In the genomic region with DNA sequence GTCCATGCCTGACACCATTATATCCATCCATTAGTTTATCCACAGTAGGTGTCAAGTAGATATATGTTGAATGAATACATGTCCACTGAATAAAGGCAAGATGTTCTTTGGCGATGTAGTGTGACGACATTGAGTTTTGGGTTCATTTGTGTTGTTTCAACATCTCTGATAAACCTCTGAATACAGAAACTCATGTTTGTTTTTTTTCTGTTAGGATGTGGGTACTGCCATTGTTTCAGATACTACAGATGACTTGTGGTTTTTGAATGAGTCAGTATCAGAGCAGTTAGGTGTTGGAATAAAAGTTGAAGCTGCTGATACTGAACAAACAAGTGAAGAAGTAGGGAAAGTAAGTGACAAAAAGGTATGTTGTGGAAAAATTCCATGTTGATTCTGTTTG, we compare ENCODE assay signal across 13 cellular contexts. TPM values are rescaled to one million over a fixed set of nuclear protein-coding genes. Genes with fewer than 3 reads are reported as not detected.
DNase-seq lines count a peak whose midpoint lies in the region; ATAC-seq and TF ChIP-seq lines count a peak whose summit lies in the region.
"Had no signal": no experiment of that assay in that cellular context is flagged by ENCODE, and none has a peak within 500 bp of the region (broad histone marks: within the 10 kb centered on the region; RNA-seq: fewer than 3 reads in every experiment).

No MANE protein-coding gene starts in this region.

- no peak overlapping the region for H3K9ac ChIP-seq in Loucy (ENCODE audit: low read depth, low read length, poor library complexity, severe bottlenecking)

- peaks cover 20% of the 10 kb centered on the region for H3K4me1 ChIP-seq in Loucy (ENCODE audit: insufficient read depth, low read length, poor library complexity, severe bottlenecking)

- H3K9me2 ChIP-seq in Loucy (replicated peaks; ENCODE audit: low read depth, low read length), result no peaks in the 10 kb centered on the region

- peaks cover 56% of the 10 kb centered on the region for H3K4me1 Mint-ChIP-seq in activated CD4-positive, alpha-beta T cell treated with anti-CD3 and anti-CD28 coated beads for 36 hours
- peaks cover 51% of the 10 kb centered on the region for H3K4me1 Mint-ChIP-seq in stimulated activated effector memory CD8-positive, alpha-beta T cell treated with anti-CD3 and anti-CD28 coated beads, Interleukin-12 subunit alpha, Interleukin-12 subunit beta, amount 100 ng/mL, for 72 hours

- H3K9me3 ChIP-seq in Loucy (ENCODE audit: insufficient read depth, low read depth, low read length), result no peaks in the 10 kb centered on the region
- H3K9me3 ChIP-seq: upper lobe of right lung had no signal

- TF ChIP-seq CTCF in Loucy (conservative IDR thresholded peaks at IDR 0.05; ENCODE audit: low read length), result no peak

- peaks cover 3% of the 10 kb centered on the region for H4K20me1 ChIP-seq in Loucy (ENCODE audit: insufficient read depth, low read length, poor library complexity, severe bottlenecking)

- POLR2A ChIA-PET in activated CD4-positive, alpha-beta T cell treated with anti-CD3 and anti-CD28 coated beads for 36 hours (lab: Charles Lee), result interaction anchor here (0.7 to 0.9 kb wide), 2 partner anchors 19 to 28 kb away, joined by 3 to 5 read pairs; partner anchors contain the start of gene MDM4

- H3F3A ChIP-seq in Loucy (ENCODE audit: low read depth), result no peaks in the 10 kb centered on the region

- peaks cover 80% of the 10 kb centered on the region for H3K36me3 Mint-ChIP-seq in activated CD4-positive, alpha-beta T cell treated with anti-CD3 and anti-CD28 coated beads for 36 hours (ENCODE audit: low read depth)
- peaks cover 100% of the 10 kb centered on the region for H3K36me3 Mint-ChIP-seq in stimulated activated effector memory CD8-positive, alpha-beta T cell treated with anti-CD3 and anti-CD28 coated beads, Interleukin-12 subunit alpha, Interleukin-12 subunit beta, amount 100 ng/mL, for 72 hours

- DNase-seq in activated CD4-positive, alpha-beta T cell treated with anti-CD3 and anti-CD28 coated beads for 36 hours, result no peak
- DNase-seq in activated CD4-positive, alpha-beta T cell treated with anti-CD3 and anti-CD28 coated beads for 4 hours, result no peak
- DNase-seq in central memory CD4-positive, alpha-beta T cell, result peak; percentile 65
- no peak for DNase-seq in stimulated activated effector memory CD8-positive, alpha-beta T cell treated with anti-CD3 and anti-CD28 coated beads, Interleukin-12 subunit alpha, Interleukin-12 subunit beta, amount 100 ng/mL, for 72 hours (ENCODE audit: low spot score in 2 of 2)
- DNase-seq: activated gamma-delta T cell treated with Interleukin-2 at 50 U/mL for 16 hours, islet precursor cell, KBM-7, SIG-M5, upper lobe of right lung had no signal

- no peaks in the 10 kb centered on the region for H3K27me3 Mint-ChIP-seq in activated CD4-positive, alpha-beta T cell treated with anti-CD3 and anti-CD28 coated beads for 36 hours

- H3K36me3 ChIP-seq in Loucy (ENCODE audit: insufficient read depth, low read length), result peaks cover 97% of the 10 kb centered on the region

- no peaks in the 10 kb centered on the region for H3K27me3 ChIP-seq in Loucy (ENCODE audit: insufficient read depth, low read length, poor library complexity, severe bottlenecking)
- H3K27me3 ChIP-seq: upper lobe of right lung had no signal

- no peaks in the 10 kb centered on the region for H3K9me3 Mint-ChIP-seq in activated CD4-positive, alpha-beta T cell treated with anti-CD3 and anti-CD28 coated beads for 36 hours (ENCODE audit: low read depth)
- H3K9me3 Mint-ChIP-seq in stimulated activated effector memory CD8-positive, alpha-beta T cell treated with anti-CD3 and anti-CD28 coated beads, Interleukin-12 subunit alpha, Interleukin-12 subunit beta, amount 100 ng/mL, for 72 hours, result no peaks in the 10 kb centered on the region

- CTCF ChIA-PET in activated CD4-positive, alpha-beta T cell treated with anti-CD3 and anti-CD28 coated beads for 36 hours (lab: Charles Lee), result interaction anchor here (0.8 to 2.1 kb wide), 9 partner anchors 11 to 263 kb away, joined by 3 to 13 read pairs (median 4); partner anchors contain the start of gene MDM4

- peak overlapping the region; percentile 37 for H3K4me3 Mint-ChIP-seq in activated CD4-positive, alpha-beta T cell treated with anti-CD3 and anti-CD28 coated beads for 36 hours
- peak overlapping the region; percentile 35 for H3K4me3 Mint-ChIP-seq in stimulated activated effector memory CD8-positive, alpha-beta T cell treated with anti-CD3 and anti-CD28 coated beads, Interleukin-12 subunit alpha, Interleukin-12 subunit beta, amount 100 ng/mL, for 72 hours

- no peak overlapping the region for H2AFZ ChIP-seq in Loucy (ENCODE audit: low read length)

- peak overlapping the region; percentile 1 for H3K4me2 ChIP-seq in Loucy (ENCODE audit: low read depth, low read length, poor library complexity, severe bottlenecking)

- H3K27ac Mint-ChIP-seq in activated CD4-positive, alpha-beta T cell treated with anti-CD3 and anti-CD28 coated beads for 36 hours, result peak overlapping the region; percentile 69
- H3K27ac Mint-ChIP-seq in stimulated activated effector memory CD8-positive, alpha-beta T cell treated with anti-CD3 and anti-CD28 coated beads, Interleukin-12 subunit alpha, Interleukin-12 subunit beta, amount 100 ng/mL, for 72 hours, result peak overlapping the region; percentile 87

- intact Hi-C loops in activated CD4-positive, alpha-beta T cell treated with anti-CD3 and anti-CD28 coated beads for 36 hours (cut with DNase I, micrococcal nuclease), result loop anchor here (2.0 kb wide), 3 partner anchors 20 to 28 kb away; partner anchors contain the start of gene MDM4 (in 1 of the 2)

- no peak overlapping the region for H3K4me3 ChIP-seq in Loucy (ENCODE audit: low read length, poor library complexity, severe bottlenecking)
- H3K4me3 ChIP-seq: upper lobe of right lung had no signal

- ATAC-seq in activated CD4-positive, alpha-beta T cell treated with anti-CD3 and anti-CD28 coated beads for 36 hours, result peak; percentile 88
- ATAC-seq in stimulated activated effector memory CD8-positive, alpha-beta T cell treated with anti-CD3 and anti-CD28 coated beads, Interleukin-12 subunit alpha, Interleukin-12 subunit beta, amount 100 ng/mL, for 72 hours, result peak; percentile 98
- ATAC-seq in HG02588 (IDR thresholded peaks at IDR 0.05; ENCODE audit: unreplicated experiment) (no peak), HG02870 (IDR thresholded peaks at IDR 0.05; ENCODE audit: unreplicated experiment) (no peak), HG02610 (IDR thresholded peaks at IDR 0.05; ENCODE audit: unreplicated experiment) (no peak)
- ATAC-seq: upper lobe of right lung had no signal

- peaks cover 8% of the 10 kb centered on the region; the same call in 1 of the 2 replicates for H3K79me2 ChIP-seq in Loucy (ENCODE audit: insufficient read depth, low read length)

RNA-seq across cellular contexts. Expression of gene MDM4, which starts 28.1 kb away (rescaled TPM):
- 10 to 100 TPM; 89.1 to 94.6 TPM for total RNA-seq in activated CD4-positive, alpha-beta T cell treated with anti-CD3 and anti-CD28 coated beads for 36 hours

RNA-seq across cellular contexts. Expression of gene PIK3C2B, which starts 49.7 kb away (rescaled TPM):
- total RNA-seq in activated CD4-positive, alpha-beta T cell treated with anti-CD3 and anti-CD28 coated beads for 36 hours, result 10 to 100 TPM; 38.2 to 44.0 TPM

Comparison
In these comparisons a context has a peak if more than half of its experiments do, and no peak if none do; other contexts are left out.
1. ATAC-seq: peak in activated CD4-positive, alpha-beta T cell treated with anti-CD3 and anti-CD28 coated beads for 36 hours (single experiment) and stimulated activated effector memory CD8-positive, alpha-beta T cell treated with anti-CD3 and anti-CD28 coated beads, Interleukin-12 subunit alpha, Interleukin-12 subunit beta, amount 100 ng/mL, for 72 hours (single experiment); none in HG02588 (single experiment), HG02870 (single experiment) and HG02610 (single experiment).